ENCODE assay signal across 10 cellular contexts in the genomic region with DNA sequence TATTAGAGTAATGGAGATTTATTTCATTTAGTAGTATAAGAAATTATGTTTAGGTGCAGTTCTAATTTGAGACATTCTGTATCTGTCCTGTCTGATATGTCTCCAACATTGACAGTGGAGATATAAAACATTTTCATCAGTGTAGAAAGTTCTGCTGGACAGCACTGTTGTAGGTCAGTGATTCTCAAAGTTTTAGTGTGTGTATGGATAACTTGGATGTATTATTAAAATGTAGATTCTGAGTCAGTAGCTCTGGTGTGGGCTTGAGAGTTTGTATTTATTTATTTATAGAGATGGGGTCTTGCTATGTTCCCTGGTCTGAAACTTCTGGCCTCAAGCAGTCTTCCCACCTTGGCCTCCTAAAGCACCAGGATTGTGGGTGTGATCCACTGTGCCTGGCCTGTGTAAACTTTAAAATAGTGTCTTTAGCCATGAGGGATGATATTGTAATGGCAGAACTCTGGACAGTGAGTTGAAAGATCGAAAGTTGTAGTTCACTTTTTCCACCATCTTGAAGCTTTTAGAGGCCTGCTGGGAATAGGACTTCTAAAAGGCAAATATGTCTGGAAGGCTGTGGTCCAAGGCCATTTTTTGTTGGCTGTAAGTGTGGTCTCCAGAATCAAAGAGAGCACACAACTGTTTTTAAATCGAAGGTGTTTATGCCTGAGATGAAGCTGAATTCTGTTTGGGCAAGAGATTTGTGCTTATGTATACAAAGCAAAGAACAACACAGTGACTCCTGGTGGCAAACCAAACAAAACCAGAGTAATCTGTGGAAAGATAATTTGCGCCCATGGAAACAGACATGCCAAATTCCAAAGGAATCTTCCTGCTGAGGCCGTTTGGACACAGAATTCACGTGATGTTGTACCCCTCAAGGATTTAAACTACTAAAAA. TPM values are rescaled to one million over a fixed set of nuclear protein-coding genes. Genes with fewer than 3 reads are reported as not detected.
DNase-seq lines count a peak whose midpoint lies in the region; ATAC-seq, FAIRE-seq and TF ChIP-seq lines count a peak whose summit lies in the region.
"Had no signal": no experiment of that assay in that cellular context is flagged by ENCODE, and none has a peak within 500 bp of the region (broad histone marks: within the 10 kb centered on the region; RNA-seq: fewer than 3 reads in every experiment).

No MANE protein-coding gene starts in this region.

- peaks cover 73% of the 10 kb centered on the region for H4K20me1 ChIP-seq in osteoblast (ENCODE audit: insufficient read depth, low read length)

- H3K27ac ChIP-seq in osteoblast (ENCODE audit: low read depth, low read length) (peak overlapping the region; percentile 40), ovary (peak overlapping the region in 1 of 2 donors; percentile 36)

- no peaks in the 10 kb centered on the region for H3K9me3 ChIP-seq in osteoblast (ENCODE audit: low read depth, low read length)
- no peaks in the 10 kb centered on the region for H3K9me3 ChIP-seq in ovary

- H3K79me2 ChIP-seq in osteoblast (ENCODE audit: insufficient read depth, low read length), result peaks cover 84% of the 10 kb centered on the region

- no peak for ATAC-seq in GM18502 (IDR thresholded peaks at IDR 0.05; ENCODE audit: poor library complexity, unreplicated experiment)

- TF ChIP-seq CTCF in osteoblast (IDR thresholded peaks at IDR 0.05; ENCODE audit: extremely low read depth, low read depth, low read length), result peak; percentile 41
- peak in 1 of 3 donors; percentile 24 for TF ChIP-seq CTCF in ovary (IDR thresholded peaks at IDR 0.05)

- H3K4me1 ChIP-seq in osteoblast (ENCODE audit: insufficient read depth, low read length) (peaks cover 29% of the 10 kb centered on the region), ovary (ENCODE audit: insufficient read depth) (peaks cover 17% of the 10 kb centered on the region)

- TF ChIP-seq EP300 in ovary (IDR thresholded peaks at IDR 0.05), result no peak

- DNase-seq in DMS53 (lab: John Stamatoyannopoulos, UW) (peak; percentile 48), DMS53 treated with DMSO at 0.1 percent for 48 hours (lab: John Stamatoyannopoulos, UW; ENCODE audit: unreplicated experiment) (no peak), NCI-H1930 (lab: John Stamatoyannopoulos, UW) (peak; percentile 28 to 42), dermis blood vessel endothelial cell (peak; percentile 49), osteoblast (ENCODE audit: insufficient read length, low spot score, missing footprints) (no peak), urothelium cell line (ENCODE audit: low spot score) (no peak), ovary (no peak)
- DNase-seq: 8988T had no signal

- H3K4me3 ChIP-seq in osteoblast (ENCODE audit: insufficient read depth, low read length) (no peak overlapping the region), ovary (no peak overlapping the region)

- WGBS in ovary, 3 donors, result 9 to 25% (median 9%) methylated on average over 5 of the region's 5 CpGs

- H2AFZ ChIP-seq in osteoblast (ENCODE audit: low read length), result no peak overlapping the region

- no peaks in the 10 kb centered on the region for H3K27me3 ChIP-seq in osteoblast (ENCODE audit: insufficient read depth, low read length)
- H3K27me3 ChIP-seq in ovary, result no peaks in the 10 kb centered on the region

- FAIRE-seq in urothelium cell line (lab: Jason Lieb, UNC), result no peak
- FAIRE-seq: endometrium had no signal

- no peaks in the 10 kb centered on the region for H3K36me3 ChIP-seq in osteoblast (ENCODE audit: insufficient read depth, low read length)
- no peaks in the 10 kb centered on the region for H3K36me3 ChIP-seq in ovary

- intact Hi-C loops in ovary (cut with DNase I), result no loop called here

- no peak for TF ChIP-seq POLR2A in ovary (IDR thresholded peaks at IDR 0.05)

- peak overlapping the region; percentile 57 for H3K4me2 ChIP-seq in osteoblast (ENCODE audit: insufficient read depth, low read length)

RNA-seq across cellular contexts. Expression of a gene that starts 12.4 kb away (rescaled TPM):
- total RNA-seq in dermis blood vessel endothelial cell (22.8 and 28.3 TPM in 2 replicates), osteoblast (40.9 and 43.9 TPM in 2 replicates), ovary (10 to 100 TPM; 25.8 to 52.8 (median 44.8) TPM)
- polyA plus RNA-seq in ovary, result 10 to 100 TPM; 42.1 to 93.9 TPM

Comparison
In these comparisons a context has a peak if more than half of its experiments do, and no peak if none do; other contexts are left out.
1. DNase-seq: peak in DMS53 (single experiment), NCI-H1930 (2 of 2) and dermis blood vessel endothelial cell (single experiment); none in DMS53 treated with DMSO at 0.1 percent for 48 hours (single experiment), osteoblast (single experiment), urothelium cell line (single experiment) and ovary (0 of 5).